8 cellular contexts compared by ENCODE assay signal in genomic region chr19:51702754-51703654, GRCh38. TPM values are rescaled to one million over a fixed set of nuclear protein-coding genes. Genes with fewer than 3 reads are reported as not detected.
DNase-seq lines count a peak whose midpoint lies in the region; ATAC-seq and TF ChIP-seq lines count a peak whose summit lies in the region.

No MANE protein-coding gene starts in this region.

- H3K4me3 ChIP-seq in colonic mucosa: peak overlapping the region; percentile 73
- H3K4me3 ChIP-seq in upper lobe of right lung: peak overlapping the region; percentile 84

- peak; percentile 59 for DNase-seq in activated CD8-positive, alpha-beta memory T cell treated with anti-CD3 and anti-CD28 coated beads, Interleukin-2, amount 50 U/mL, for 48 hours
- DNase-seq in activated CD8-positive, alpha-beta memory T cell treated with anti-CD3 and anti-CD28 coated beads, Interleukin-2, amount 50 U/mL, for 4 hours: no peak
- DNase-seq in colonic mucosa (peak; percentile 70), mesenteric fat pad (ENCODE audit: low spot score) (peak; percentile 89), upper lobe of right lung (peak; percentile 77), NOMO-1 (lab: John Stamatoyannopoulos, UW; ENCODE audit: unreplicated experiment in 2 of 2) (no peak), HUDEP-2 (lab: John Stamatoyannopoulos, UW; ENCODE audit: unreplicated experiment in 76 of 76) (no peak), midbrain (lab: John Stamatoyannopoulos, UW) (no peak)

- no peaks in the 10 kb centered on the region for H3K27me3 ChIP-seq in colonic mucosa
- no peaks in the 10 kb centered on the region for H3K27me3 ChIP-seq in upper lobe of right lung

- no peak for ATAC-seq in upper lobe of right lung

- H3K36me3 ChIP-seq in colonic mucosa: no peaks in the 10 kb centered on the region
- H3K36me3 ChIP-seq in upper lobe of right lung: peaks cover 43% of the 10 kb centered on the region

- H3K9me3 ChIP-seq in colonic mucosa (no peaks in the 10 kb centered on the region), upper lobe of right lung (no peaks in the 10 kb centered on the region)

- TF ChIP-seq CTCF in colonic mucosa (IDR thresholded peaks at IDR 0.05): no peak
- TF ChIP-seq CTCF in upper lobe of right lung (IDR thresholded peaks at IDR 0.05): no peak

- H3K9ac ChIP-seq in colonic mucosa (ENCODE audit: low read depth in 2 of 2, low read length in 2 of 2): peak overlapping the region; percentile 40 to 73

- H3K27ac ChIP-seq in colonic mucosa (peak overlapping the region; percentile 84), upper lobe of right lung (peak overlapping the region; percentile 95)

- intact Hi-C loops in colonic mucosa (cut with DNase I): no loop called here
- intact Hi-C loops in upper lobe of right lung (cut with DNase I): no loop called here

- H3K4me1 ChIP-seq in colonic mucosa: no peaks in the 10 kb centered on the region
- peaks cover 20% of the 10 kb centered on the region for H3K4me1 ChIP-seq in upper lobe of right lung

RNA-seq across cellular contexts. Expression of gene SPACA6, which starts 9.9 kb away (rescaled TPM):
- total RNA-seq in colonic mucosa (1 to 10 TPM; 3.0 to 4.3 TPM), mesenteric fat pad (24.0 TPM), upper lobe of right lung (24.0 TPM)

RNA-seq across cellular contexts. Expression of gene HAS1, which starts 20.8 kb away (rescaled TPM):
- under 1 TPM in 1 of 2 donors, not detected in 1; 0.40 TPM for total RNA-seq in colonic mucosa
- 31.7 TPM for total RNA-seq in mesenteric fat pad
- total RNA-seq in upper lobe of right lung: 3.7 TPM

RNA-seq across cellular contexts. Expression of gene FPR1, which starts 48.7 kb away (rescaled TPM):
- total RNA-seq in colonic mucosa: 1 to 10 TPM in 1 of 2 donors, under 1 TPM in 1; 0.69 to 2.5 TPM
- total RNA-seq in mesenteric fat pad: 97.6 TPM
- 53.3 TPM for total RNA-seq in upper lobe of right lung

RNA-seq across cellular contexts. Expression of gene SIGLEC14, which starts 56.4 kb away (rescaled TPM):
- 1 to 10 TPM; 1.1 to 1.5 TPM for total RNA-seq in colonic mucosa
- 12.5 TPM for total RNA-seq in mesenteric fat pad
- total RNA-seq in upper lobe of right lung: 11.8 TPM

RNA-seq across cellular contexts. Expression of gene FPR2, which starts 58.0 kb away (rescaled TPM):
- total RNA-seq in colonic mucosa (1 to 10 TPM in 1 of 2 donors, under 1 TPM in 1; 0.47 to 1.1 TPM), mesenteric fat pad (11.4 TPM), upper lobe of right lung (12.5 TPM)

Comparison
In these comparisons a context has a peak if more than half of its experiments do, and no peak if none do; other contexts are left out.
1. DNase-seq: peak in activated CD8-positive, alpha-beta memory T cell treated with anti-CD3 and anti-CD28 coated beads, Interleukin-2, amount 50 U/mL, for 48 hours (single experiment), colonic mucosa (single experiment), mesenteric fat pad (single experiment) and upper lobe of right lung (single experiment); none in activated CD8-positive, alpha-beta memory T cell treated with anti-CD3 and anti-CD28 coated beads, Interleukin-2, amount 50 U/mL, for 4 hours (single experiment), NOMO-1 (0 of 2), HUDEP-2 (0 of 76) and midbrain (single experiment).
2. RNA of gene FPR1, which starts 48.7 kb away (total RNA-seq): 97.6 TPM in mesenteric fat pad (single experiment) and 53.3 TPM in upper lobe of right lung (single experiment); 0.69 to 2.5 TPM in colonic mucosa; every median in the first group is over 10 times any median in the second.